ENCODE assay signal across 8 cellular contexts in the genomic region with DNA sequence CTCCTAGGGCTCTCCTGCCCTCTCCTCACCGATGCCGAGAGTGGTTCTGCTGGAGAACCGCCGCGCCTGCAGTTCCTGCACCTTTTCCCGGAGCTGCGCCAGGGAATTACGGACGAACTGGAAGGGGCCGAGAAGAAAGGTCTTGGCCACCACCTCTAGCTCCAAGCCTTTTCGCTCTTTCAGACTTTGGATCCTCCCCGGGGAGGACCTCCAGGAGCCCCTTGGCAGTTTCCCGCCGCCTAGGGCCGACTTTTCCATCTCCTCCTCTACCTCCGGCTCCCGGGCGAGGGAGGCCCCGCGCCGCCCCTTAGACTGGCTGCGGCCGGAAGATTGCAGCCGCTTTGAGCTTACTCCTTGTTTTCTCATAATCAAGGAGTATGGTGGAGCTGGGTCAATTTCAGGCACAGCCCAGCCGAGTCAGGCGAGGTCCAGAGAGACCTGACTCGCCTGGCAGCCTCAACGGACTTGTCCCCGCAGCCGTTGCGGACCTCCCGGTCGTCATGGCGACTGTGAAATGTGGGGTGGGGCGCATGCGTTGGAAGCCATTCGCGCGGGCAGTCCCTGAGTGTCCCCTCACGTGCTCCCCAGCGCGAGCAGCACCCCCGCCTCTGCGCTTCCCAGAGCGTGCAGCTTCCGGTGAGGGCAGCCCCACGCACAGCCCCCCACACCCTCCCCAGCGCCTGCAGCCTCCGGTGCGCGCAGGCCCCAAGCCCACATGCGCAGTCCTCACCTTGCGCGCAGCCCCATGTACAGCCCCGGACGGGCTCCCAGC. TPM values are rescaled to one million over a fixed set of nuclear protein-coding genes. Genes with fewer than 3 reads are reported as not detected.
DNase-seq lines count a peak whose midpoint lies in the region; ATAC-seq and TF ChIP-seq lines count a peak whose summit lies in the region.

Gene DPY19L2 (minus strand): TSS at position 466 of the 772 bp plus-strand sequence. CDS start 100 bp downstream, at position 366.

- DNase-seq in G401 (ENCODE audit: low spot score) (peak; percentile 83), NCI-H2227 treated with DMSO at 0.1 percent for 48 hours (lab: John Stamatoyannopoulos, UW) (peak; percentile 92), erythroblast (lab: John Stamatoyannopoulos, UW) (peak; percentile 80 to 90), middle frontal gyrus (ENCODE audit: extremely low spot score, low spot score) (peak; percentile 37)
- DNase-seq in activated CD8-positive, alpha-beta memory T cell treated with anti-CD3 and anti-CD28 coated beads, Interleukin-2, amount 50 U/mL, for 4 hours = peak; percentile 50
- DNase-seq in stimulated activated CD8-positive, alpha-beta memory T cell treated with anti-CD3 and anti-CD28 coated beads, Interleukin-4, amount 100 ng/mL, for 24 hours (ENCODE audit: low read depth) = peak; percentile 48

- in situ Hi-C loops in G401 (cut with HindIII; ENCODE audit: low sequenced_read_pairs) = no loop called here

- ATAC-seq in HG02852 (IDR thresholded peaks at IDR 0.05; ENCODE audit: unreplicated experiment) (peak; percentile 71), HG03280 (IDR thresholded peaks at IDR 0.05; ENCODE audit: unreplicated experiment) (no peak)

- peak; percentile 37 for TF ChIP-seq POLR2A in erythroblast (IDR thresholded peaks at IDR 0.05; ENCODE audit: low read length)

RNA-seq across cellular contexts. Expression of gene DPY19L2, which starts in this region (rescaled TPM):
- 2.0 and 5.5 TPM in 2 replicates for total RNA-seq in G401 (2014; rRNA removed; shearing (Covaris generic))

Comparison
In these comparisons a context has a peak if more than half of its experiments do, and no peak if none do; other contexts are left out.
1. DNase-seq: peak in every context shown above with its lines; median percentile 92 in NCI-H2227 treated with DMSO at 0.1 percent for 48 hours; 85 in erythroblast; 83 in G401; 50 in activated CD8-positive, alpha-beta memory T cell treated with anti-CD3 and anti-CD28 coated beads, Interleukin-2, amount 50 U/mL, for 4 hours; 48 in stimulated activated CD8-positive, alpha-beta memory T cell treated with anti-CD3 and anti-CD28 coated beads, Interleukin-4, amount 100 ng/mL, for 24 hours; 37 in middle frontal gyrus.